ENCODE assay signal across 8 cellular contexts in the genomic region with DNA sequence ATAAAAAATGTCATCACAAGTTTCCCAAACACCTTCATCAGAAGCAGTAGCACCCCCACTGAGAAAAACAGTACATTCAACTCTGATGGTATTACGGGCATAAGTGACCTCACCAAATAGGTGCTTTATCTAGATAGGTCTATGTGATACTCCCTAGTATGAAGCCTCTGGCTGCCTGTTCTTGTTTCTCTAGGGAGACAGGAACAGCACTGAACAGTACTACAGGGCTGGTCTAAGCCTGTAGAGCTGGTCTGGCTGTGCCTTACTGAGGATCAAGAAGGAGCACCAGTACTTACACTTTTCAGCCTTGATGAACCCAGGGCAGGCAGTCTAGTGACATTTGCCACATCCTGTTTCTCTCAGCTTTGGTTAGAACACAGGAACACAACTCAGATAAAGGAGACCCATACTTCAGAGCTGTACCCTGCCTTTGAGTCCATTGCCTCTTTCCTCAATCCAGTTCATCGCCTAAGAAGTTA. TPM values are rescaled to one million over a fixed set of nuclear protein-coding genes. Genes with fewer than 3 reads are reported as not detected.
A peak's percentile ranks its signal among the peaks of the same experiment; 100 is the strongest.
DNase-seq lines count a peak whose midpoint lies in the region; ATAC-seq lines count a peak whose summit lies in the region.

No MANE protein-coding gene starts in this region.

- CTCF ChIA-PET in activated CD4-positive, alpha-beta T cell treated with anti-CD3 and anti-CD28 coated beads for 36 hours (lab: Charles Lee) = interaction anchor here (0.8 to 2.4 kb wide), 9 partner anchors 9 to 29 kb away, joined by 3 to 9 read pairs (median 4); no protein-coding TSS in a partner anchor

- H3K27ac Mint-ChIP-seq in activated CD4-positive, alpha-beta T cell treated with anti-CD3 and anti-CD28 coated beads for 36 hours = peak overlapping the region; percentile 96
- H3K27ac Mint-ChIP-seq in stimulated activated effector memory CD8-positive, alpha-beta T cell treated with anti-CD3 and anti-CD28 coated beads, Interleukin-12 subunit alpha, Interleukin-12 subunit beta, amount 100 ng/mL, for 72 hours = peak overlapping the region; percentile 90

- peak; percentile 55 for ATAC-seq in activated CD4-positive, alpha-beta T cell treated with anti-CD3 and anti-CD28 coated beads for 36 hours
- ATAC-seq in HG03342 (IDR thresholded peaks at IDR 0.05; ENCODE audit: unreplicated experiment) = peak; percentile 67
- ATAC-seq in stimulated activated effector memory CD8-positive, alpha-beta T cell treated with anti-CD3 and anti-CD28 coated beads, Interleukin-12 subunit alpha, Interleukin-12 subunit beta, amount 100 ng/mL, for 72 hours = peak; percentile 86

- peak overlapping the region; percentile 66 for H3K4me3 Mint-ChIP-seq in activated CD4-positive, alpha-beta T cell treated with anti-CD3 and anti-CD28 coated beads for 36 hours
- peak overlapping the region; percentile 74 for H3K4me3 Mint-ChIP-seq in stimulated activated effector memory CD8-positive, alpha-beta T cell treated with anti-CD3 and anti-CD28 coated beads, Interleukin-12 subunit alpha, Interleukin-12 subunit beta, amount 100 ng/mL, for 72 hours

- H3K4me1 Mint-ChIP-seq in activated CD4-positive, alpha-beta T cell treated with anti-CD3 and anti-CD28 coated beads for 36 hours = peaks cover 98% of the 10 kb centered on the region
- H3K4me1 Mint-ChIP-seq in stimulated activated effector memory CD8-positive, alpha-beta T cell treated with anti-CD3 and anti-CD28 coated beads, Interleukin-12 subunit alpha, Interleukin-12 subunit beta, amount 100 ng/mL, for 72 hours = peaks cover 80% of the 10 kb centered on the region

- peaks cover 3% of the 10 kb centered on the region for H3K9me3 Mint-ChIP-seq in activated CD4-positive, alpha-beta T cell treated with anti-CD3 and anti-CD28 coated beads for 36 hours (ENCODE audit: low read depth)
- no peaks in the 10 kb centered on the region for H3K9me3 Mint-ChIP-seq in stimulated activated effector memory CD8-positive, alpha-beta T cell treated with anti-CD3 and anti-CD28 coated beads, Interleukin-12 subunit alpha, Interleukin-12 subunit beta, amount 100 ng/mL, for 72 hours

- intact Hi-C loops in activated CD4-positive, alpha-beta T cell treated with anti-CD3 and anti-CD28 coated beads for 36 hours (cut with DNase I, micrococcal nuclease) = loop anchor here (1.0 kb wide), 2 partner anchors 8 to 10 kb away; no protein-coding TSS in a partner anchor

- DNase-seq in activated CD4-positive, alpha-beta T cell treated with anti-CD3 and anti-CD28 coated beads for 36 hours = peak; percentile 53
- DNase-seq in activated CD4-positive, alpha-beta T cell treated with anti-CD3 and anti-CD28 coated beads for 1 hour = no peak
- peak; percentile 53 for DNase-seq in activated effector memory CD4-positive, alpha-beta T cell treated with Interleukin-2 at 50 U/mL for 16 hours
- DNase-seq in stimulated activated effector memory CD8-positive, alpha-beta T cell treated with anti-CD3 and anti-CD28 coated beads, Interleukin-12 subunit alpha, Interleukin-12 subunit beta, amount 100 ng/mL, for 72 hours (ENCODE audit: low spot score in 2 of 2) = no peak
- no peak for DNase-seq in NAMALWA (ENCODE audit: low spot score)
- no peak for DNase-seq in foreskin melanocyte
- no peak for DNase-seq in SIG-M5 (lab: John Stamatoyannopoulos, UW)

- POLR2A ChIA-PET in activated CD4-positive, alpha-beta T cell treated with anti-CD3 and anti-CD28 coated beads for 36 hours (lab: Charles Lee) = interaction anchor here (0.6 kb wide), 1 partner anchor 532 kb away, joined by 3 read pairs; no protein-coding TSS in a partner anchor

- peaks cover 75% of the 10 kb centered on the region for H3K36me3 Mint-ChIP-seq in activated CD4-positive, alpha-beta T cell treated with anti-CD3 and anti-CD28 coated beads for 36 hours (ENCODE audit: low read depth)
- H3K36me3 Mint-ChIP-seq in stimulated activated effector memory CD8-positive, alpha-beta T cell treated with anti-CD3 and anti-CD28 coated beads, Interleukin-12 subunit alpha, Interleukin-12 subunit beta, amount 100 ng/mL, for 72 hours = peaks cover 79% of the 10 kb centered on the region

- no peaks in the 10 kb centered on the region for H3K27me3 Mint-ChIP-seq in activated CD4-positive, alpha-beta T cell treated with anti-CD3 and anti-CD28 coated beads for 36 hours

RNA-seq across cellular contexts. Expression of a gene that starts 35.9 kb away (rescaled TPM):
- 10 to 100 TPM; 27.7 to 34.6 TPM for total RNA-seq in activated CD4-positive, alpha-beta T cell treated with anti-CD3 and anti-CD28 coated beads for 36 hours

RNA-seq across cellular contexts. Expression of a gene that starts 36.2 kb away (rescaled TPM):
- 10 to 100 TPM; 13.0 to 17.8 TPM for total RNA-seq in activated CD4-positive, alpha-beta T cell treated with anti-CD3 and anti-CD28 coated beads for 36 hours

Comparison
In these comparisons a context has a peak if more than half of its experiments do, and no peak if none do; other contexts are left out.
1. DNase-seq: peak in activated CD4-positive, alpha-beta T cell treated with anti-CD3 and anti-CD28 coated beads for 36 hours (single experiment) and activated effector memory CD4-positive, alpha-beta T cell treated with Interleukin-2 at 50 U/mL for 16 hours (single experiment); none in activated CD4-positive, alpha-beta T cell treated with anti-CD3 and anti-CD28 coated beads for 1 hour (single experiment), stimulated activated effector memory CD8-positive, alpha-beta T cell treated with anti-CD3 and anti-CD28 coated beads, Interleukin-12 subunit alpha, Interleukin-12 subunit beta, amount 100 ng/mL, for 72 hours (0 of 2), NAMALWA (single experiment), foreskin melanocyte (single experiment) and SIG-M5 (single experiment).
2. Peak in every context shown above with its lines, with median percentiles within 50 percentile points of each other: ATAC-seq.